Comparison of ENCODE assay signal across 8 cellular contexts in genomic region chr18:74147491-74147778, GRCh38. TPM values are rescaled to one million over a fixed set of nuclear protein-coding genes. Genes with fewer than 3 reads are reported as not detected.
A peak's percentile ranks its signal among the peaks of the same experiment; 100 is the strongest.
DNase-seq lines count a peak whose midpoint lies in the region; ATAC-seq and TF ChIP-seq lines count a peak whose summit lies in the region.

No MANE protein-coding gene starts in this region.

- DNase-seq in right atrium auricular region (ENCODE audit: low spot score), result no peak
- DNase-seq in Right ventricle myocardium inferior (ENCODE audit: missing footprints), result no peak
- DNase-seq in cardiac fibroblast (ENCODE audit: low read depth in 2 of 2), result no peak
- no peak for DNase-seq in NCI-H1417 treated with DMSO at 0.1 percent for 48 hours (lab: John Stamatoyannopoulos, UW)
- no peak for DNase-seq in GM19240 (ENCODE audit: insufficient read length, low spot score)

- TF ChIP-seq CTCF in right atrium auricular region (IDR thresholded peaks at IDR 0.05), result no peak
- no peak for TF ChIP-seq CTCF in cardiac fibroblast (IDR thresholded peaks at IDR 0.05; ENCODE audit: low read depth, low read length)

- H3K4me3 ChIP-seq in right atrium auricular region, result peak overlapping the region; percentile 62 to 96
- H3K4me3 ChIP-seq in cardiac fibroblast (replicated peaks in 1 of 2; ENCODE audit: low read depth in 2 of 2, low read length in 2 of 2), result peak overlapping the region; percentile 81 to 91
- H3K4me3 ChIP-seq in mucosa of stomach (ENCODE audit: low read length), result peak overlapping the region; percentile 73

- H3K27me3 ChIP-seq in right atrium auricular region (no peaks in the 10 kb centered on the region), mucosa of stomach (ENCODE audit: control insufficient read depth, insufficient read depth, low read length) (no peaks in the 10 kb centered on the region)

- intact Hi-C loops in Right ventricle myocardium inferior (cut with DNase I), result loop anchor here (5.0 kb wide), 1 partner anchor 350 kb away; the partner anchor contains the start of gene CNDP2

- peaks cover 6% of the 10 kb centered on the region for H3K36me3 ChIP-seq in right atrium auricular region
- H3K36me3 ChIP-seq in mucosa of stomach (ENCODE audit: control insufficient read depth, insufficient read depth, low read length), result no peaks in the 10 kb centered on the region

- H3K9me3 ChIP-seq in right atrium auricular region, result no peaks in the 10 kb centered on the region
- H3K9me3 ChIP-seq in mucosa of stomach (ENCODE audit: control insufficient read depth, low read length), result no peaks in the 10 kb centered on the region

- H3K9ac ChIP-seq in mucosa of stomach (ENCODE audit: low read length), result no peak overlapping the region

- peak overlapping the region; percentile 93 to 98 for H3K27ac ChIP-seq in right atrium auricular region

- ATAC-seq in Right ventricle myocardium inferior, result no peak
- no peak for ATAC-seq in HG02840 (IDR thresholded peaks at IDR 0.05; ENCODE audit: low FRiP score, unreplicated experiment)
- ATAC-seq in HG03469 (IDR thresholded peaks at IDR 0.05; ENCODE audit: unreplicated experiment), result no peak

- H3K4me1 ChIP-seq in right atrium auricular region (peaks cover 0 to 45% of the 10 kb centered on the region in 2 donors), mucosa of stomach (ENCODE audit: control insufficient read depth, insufficient read depth, low read length) (peaks cover 6% of the 10 kb centered on the region)

RNA-seq across cellular contexts. Expression of gene FBXO15, which starts 0.2 kb away (rescaled TPM):
- total RNA-seq in right atrium auricular region (under 1 TPM in 1 of 2 donors, not detected in 1; 0.30 TPM), Right ventricle myocardium inferior (not detected)

RNA-seq across cellular contexts. Expression of gene TIMM21, which starts 0.9 kb away (rescaled TPM):
- total RNA-seq in right atrium auricular region, result 10 to 100 TPM; 56.5 to 71.8 TPM
- 151 TPM for total RNA-seq in Right ventricle myocardium inferior
